ENCODE assay signal across 29 cellular contexts in the genomic region with DNA sequence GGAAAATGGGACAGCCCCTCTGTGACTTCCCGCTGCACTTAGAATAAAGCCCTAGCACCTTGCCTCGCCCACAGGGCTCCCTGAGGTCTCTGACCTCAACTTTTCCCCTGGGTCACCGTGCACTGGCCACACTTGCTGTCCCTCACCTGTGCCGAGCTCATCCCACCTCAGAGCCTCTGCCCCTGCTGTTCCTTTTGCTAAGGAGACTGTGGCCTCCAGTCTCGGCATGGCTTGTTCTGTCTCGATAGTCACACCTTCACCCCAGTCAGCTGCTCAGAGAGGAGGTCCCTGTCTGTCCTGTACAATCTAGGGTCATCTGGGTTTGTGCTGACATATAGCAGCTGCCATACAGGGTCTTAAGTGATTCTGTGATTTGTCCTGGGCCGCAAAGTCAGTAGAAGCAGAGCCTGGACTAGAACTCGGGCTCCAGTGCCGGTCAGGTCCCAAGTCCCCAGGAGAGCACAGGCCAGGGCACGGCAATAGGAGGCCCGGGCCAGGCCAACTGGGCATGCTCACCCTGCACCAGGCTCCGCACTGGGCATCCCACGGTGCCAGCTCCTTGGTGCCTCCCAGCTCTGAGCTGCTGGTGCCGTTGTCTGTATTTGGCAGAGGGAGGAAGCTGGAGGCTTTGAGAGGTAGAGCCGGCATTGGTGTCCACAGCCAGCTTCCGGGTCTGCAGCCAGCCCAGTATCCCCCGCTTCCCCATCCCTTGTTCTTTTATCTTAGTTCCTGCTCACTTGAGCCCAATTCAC. TPM values are rescaled to one million over a fixed set of nuclear protein-coding genes. Genes with fewer than 3 reads are reported as not detected.
A peak's percentile ranks its signal among the peaks of the same experiment; 100 is the strongest.
DNase-seq lines count a peak whose midpoint lies in the region; ATAC-seq and TF ChIP-seq lines count a peak whose summit lies in the region.
"Had no signal": no experiment of that assay in that cellular context is flagged by ENCODE, and none has a peak within 500 bp of the region (broad histone marks: within the 10 kb centered on the region; RNA-seq: fewer than 3 reads in every experiment).

No MANE protein-coding gene starts in this region.

- POLR2A ChIA-PET in naive thymus-derived CD4-positive, alpha-beta T cell (lab: Charles Lee): no interaction called here

- H3K18ac ChIP-seq in mesenchymal stem cell (ENCODE audit: low read depth in 1 of 2, low read length in 2 of 2): no peak overlapping the region

- H3K27me3 ChIP-seq in GM23338 (ENCODE audit: insufficient read depth): no peaks in the 10 kb centered on the region
- H3K27me3 ChIP-seq in mesenchymal stem cell (ENCODE audit: control insufficient read depth in 1 of 2, insufficient read depth in 1 of 2, low read length in 2 of 2): no peaks in the 10 kb centered on the region
- no peaks in the 10 kb centered on the region for H3K27me3 ChIP-seq in stomach
- no peaks in the 10 kb centered on the region for H3K27me3 ChIP-seq in naive thymus-derived CD4-positive, alpha-beta T cell (ENCODE audit: control insufficient read depth in 2 of 2, insufficient read depth in 2 of 2, low read length in 2 of 2)

- no peak overlapping the region for H3K27ac ChIP-seq in GM23338 (ENCODE audit: low read depth)
- H3K27ac ChIP-seq in mesenchymal stem cell (ENCODE audit: low read length, poor library complexity, severe bottlenecking): no peak overlapping the region
- peak overlapping the region in 3 of 5 donors; percentile 2 to 82 (median 63) for H3K27ac ChIP-seq in stomach
- H3K27ac ChIP-seq in naive thymus-derived CD4-positive, alpha-beta T cell (ENCODE audit: low read depth, low read length): no peak overlapping the region
- H3K27ac ChIP-seq: coronary artery, spleen had no signal

- no peak overlapping the region for H3K4me2 ChIP-seq in GM23338
- no peak overlapping the region for H3K4me2 ChIP-seq in mesenchymal stem cell (ENCODE audit: low read length, poor library complexity, severe bottlenecking)

- H2BK120ac ChIP-seq in mesenchymal stem cell (ENCODE audit: low read depth, low read length): no peak overlapping the region

- no peak overlapping the region for H3K4me3 Mint-ChIP-seq in GM23338
- no peak overlapping the region for H3K4me3 Mint-ChIP-seq in central memory CD8-positive, alpha-beta T cell
- no peak overlapping the region for H3K4me3 Mint-ChIP-seq in naive thymus-derived CD4-positive, alpha-beta T cell
- no peak overlapping the region for H3K4me3 Mint-ChIP-seq in activated naive CD4-positive, alpha-beta T cell treated with anti-CD3 and anti-CD28 coated beads for 36 hours
- H3K4me3 Mint-ChIP-seq: activated T-helper 17 cell treated with anti-CD3 and anti-CD28 coated beads, Interleukin-2, amount 50 U/mL, for 72 hours; CD4-positive, alpha-beta memory T cell; type B pancreatic cell had no signal

- no peak overlapping the region for H2BK12ac ChIP-seq in mesenchymal stem cell (ENCODE audit: low read length in 2 of 2)

- peaks cover 34% of the 10 kb centered on the region for H3K4me1 Mint-ChIP-seq in GM23338
- no peaks in the 10 kb centered on the region for H3K4me1 Mint-ChIP-seq in central memory CD8-positive, alpha-beta T cell
- H3K4me1 Mint-ChIP-seq in naive thymus-derived CD4-positive, alpha-beta T cell: no peaks in the 10 kb centered on the region
- no peaks in the 10 kb centered on the region for H3K4me1 Mint-ChIP-seq in activated naive CD4-positive, alpha-beta T cell treated with anti-CD3 and anti-CD28 coated beads for 36 hours (ENCODE audit: low read depth)
- H3K4me1 Mint-ChIP-seq: activated T-helper 17 cell treated with anti-CD3 and anti-CD28 coated beads, Interleukin-2, amount 50 U/mL, for 72 hours; CD4-positive, alpha-beta memory T cell had no signal

- H3K9ac ChIP-seq in mesenchymal stem cell (ENCODE audit: low read length): no peak overlapping the region

- H3K36me3 ChIP-seq in GM23338 (ENCODE audit: insufficient read depth): no peaks in the 10 kb centered on the region
- peaks cover 7 to 37% of the 10 kb centered on the region in 2 experiments for H3K36me3 ChIP-seq in mesenchymal stem cell (ENCODE audit: control insufficient read depth in 1 of 2, insufficient read depth in 2 of 2, low read depth in 1 of 2, low read length in 2 of 2)
- H3K36me3 ChIP-seq in stomach: no peaks in the 10 kb centered on the region
- no peaks in the 10 kb centered on the region for H3K36me3 ChIP-seq in naive thymus-derived CD4-positive, alpha-beta T cell (ENCODE audit: control insufficient read depth in 2 of 3, insufficient read depth in 3 of 3, low read length in 3 of 3)
- H3K36me3 ChIP-seq: spleen had no signal

- no peak for DNase-seq in GM23338 (ENCODE audit: low spot score)
- DNase-seq in central memory CD8-positive, alpha-beta T cell (ENCODE audit: low spot score in 2 of 2): no peak
- no peak for DNase-seq in mesenchymal stem cell
- DNase-seq in stomach: no peak
- DNase-seq in naive thymus-derived CD4-positive, alpha-beta T cell: no peak
- DNase-seq in cerebellar nuclear complex (lab: John Stamatoyannopoulos, UW): no peak
- no peak for DNase-seq in activated naive CD4-positive, alpha-beta T cell treated with anti-CD3 and anti-CD28 coated beads for 36 hours
- DNase-seq: activated CD4-positive, alpha-beta T cell treated with anti-CD3 and anti-CD28 coated beads, Interleukin-2, amount 50 U/mL, for 48 hours; activated CD8-positive, alpha-beta memory T cell treated with anti-CD3 and anti-CD28 coated beads, Interleukin-2, amount 50 U/mL, for 4 hours; AML-193; CD4-positive, alpha-beta memory T cell; DMS 273 treated with DMSO at 0.1 percent for 48 hours; kidney glomerular epithelial cell; mammary epithelial cell; NCI-H1417 treated with DMSO at 0.1 percent for 48 hours; NCI-H2081 treated with DMSO at 0.1 percent for 48 hours; NCI-H345; NCI-H774; spleen; stimulated activated CD4-positive, alpha-beta T cell treated with anti-CD3 and anti-CD28 coated beads, Interleukin-2, amount 100 ng/mL, for 48 hours; stimulated activated naive CD4-positive, alpha-beta T cell had no signal

- H3K4me1 ChIP-seq in GM23338 (ENCODE audit: insufficient read depth): peaks cover 11% of the 10 kb centered on the region; the same call in 1 of the 2 replicates
- H3K4me1 ChIP-seq in mesenchymal stem cell (ENCODE audit: control insufficient read depth, insufficient read depth, low read depth, low read length): peaks cover 37% of the 10 kb centered on the region
- H3K4me1 ChIP-seq in stomach: peaks cover 0 to 37% (median 3%) of the 10 kb centered on the region in 4 donors
- H3K4me1 ChIP-seq in naive thymus-derived CD4-positive, alpha-beta T cell (ENCODE audit: control insufficient read depth in 2 of 2, insufficient read depth in 2 of 2, low read length in 2 of 2): no peaks in the 10 kb centered on the region
- H3K4me1 ChIP-seq: spleen had no signal

- no peaks in the 10 kb centered on the region for H4K20me1 ChIP-seq in GM23338 (replicated peaks; ENCODE audit: insufficient read depth)

- CTCF ChIA-PET in naive thymus-derived CD4-positive, alpha-beta T cell (lab: Charles Lee): no interaction called here
- CTCF ChIA-PET in activated naive CD4-positive, alpha-beta T cell treated with anti-CD3 and anti-CD28 coated beads for 36 hours (lab: Charles Lee): no interaction called here

- ATAC-seq in GM23338: no peak
- ATAC-seq in central memory CD8-positive, alpha-beta T cell (replicated peaks; ENCODE audit: extremely low read depth, poor library complexity, severe bottlenecking): no peak
- ATAC-seq in naive thymus-derived CD4-positive, alpha-beta T cell: no peak
- ATAC-seq in GM18907 (IDR thresholded peaks at IDR 0.05; ENCODE audit: unreplicated experiment): no peak
- ATAC-seq: activated naive CD4-positive, alpha-beta T cell treated with anti-CD3 and anti-CD28 coated beads, Interleukin-2, amount 50 U/mL, for 72 hours; activated T-helper 17 cell treated with anti-CD3 and anti-CD28 coated beads, Interleukin-2, amount 50 U/mL, for 72 hours; K562 had no signal

- H3K4me3 ChIP-seq in GM23338 (no peak overlapping the region), mesenchymal stem cell (ENCODE audit: insufficient read depth in 1 of 2, low read depth in 1 of 2, low read length in 2 of 2) (no peak overlapping the region), stomach (no peak overlapping the region)
- H3K4me3 ChIP-seq in naive thymus-derived CD4-positive, alpha-beta T cell (ENCODE audit: low read length): no peak overlapping the region
- H3K4me3 ChIP-seq: coronary artery, K562, spleen had no signal

- H3K9me3 Mint-ChIP-seq in GM23338: no peaks in the 10 kb centered on the region
- H3K9me3 Mint-ChIP-seq in central memory CD8-positive, alpha-beta T cell: no peaks in the 10 kb centered on the region
- H3K9me3 Mint-ChIP-seq in naive thymus-derived CD4-positive, alpha-beta T cell: peaks cover 0 to 1% (median 0%) of the 10 kb centered on the region in 11 donors
- H3K9me3 Mint-ChIP-seq in activated naive CD4-positive, alpha-beta T cell treated with anti-CD3 and anti-CD28 coated beads for 36 hours: no peaks in the 10 kb centered on the region
- H3K9me3 Mint-ChIP-seq: activated naive CD4-positive, alpha-beta T cell treated with anti-CD3 and anti-CD28 coated beads, Interleukin-2, amount 50 U/mL, for 72 hours; activated T-helper 17 cell treated with anti-CD3 and anti-CD28 coated beads, Interleukin-2, amount 50 U/mL, for 72 hours; CD4-positive, alpha-beta memory T cell; type B pancreatic cell had no signal

- WGBS in mesenchymal stem cell: 91% methylated on average over 17 of the region's 17 CpGs
- 68 to 86% (median 79%) methylated on average over 15 to 17 of the region's 17 CpGs for WGBS in stomach, 5 donors

- intact Hi-C loops in stomach (cut with DNase I; ENCODE audit: low total_unique reads): no loop called here
- intact Hi-C loops in naive thymus-derived CD4-positive, alpha-beta T cell (cut with micrococcal nuclease): no loop called here
- intact Hi-C loops in activated naive CD4-positive, alpha-beta T cell treated with anti-CD3 and anti-CD28 coated beads for 36 hours (cut with micrococcal nuclease): no loop called here

- peaks cover 13% of the 10 kb centered on the region for H3K27me3 Mint-ChIP-seq in GM23338 (ENCODE audit: insufficient read depth, low read depth, poor library complexity)
- peaks cover 16% of the 10 kb centered on the region for H3K27me3 Mint-ChIP-seq in central memory CD8-positive, alpha-beta T cell
- H3K27me3 Mint-ChIP-seq in naive thymus-derived CD4-positive, alpha-beta T cell: peaks cover 0 to 8% (median 0%) of the 10 kb centered on the region in 5 donors
- H3K27me3 Mint-ChIP-seq in activated naive CD4-positive, alpha-beta T cell treated with anti-CD3 and anti-CD28 coated beads for 36 hours (ENCODE audit: low read depth): peaks cover 2% of the 10 kb centered on the region
- H3K27me3 Mint-ChIP-seq: activated T-helper 17 cell treated with anti-CD3 and anti-CD28 coated beads, Interleukin-2, amount 50 U/mL, for 72 hours; type B pancreatic cell had no signal

- H3K4ac ChIP-seq in mesenchymal stem cell (ENCODE audit: low read depth in 1 of 2, low read length in 2 of 2): no peak overlapping the region

- TF ChIP-seq CTCF in GM23338 (conservative IDR thresholded peaks at IDR 0.05; ENCODE audit: low read depth in 2 of 2) (no peak), stomach (IDR thresholded peaks at IDR 0.05) (no peak)

- TF ChIP-seq EP300 in stomach (IDR thresholded peaks at IDR 0.05): no peak

- no peak for TF ChIP-seq POLR2A in stomach (IDR thresholded peaks at IDR 0.05)

- no peak overlapping the region for H3K14ac ChIP-seq in mesenchymal stem cell (ENCODE audit: low read length in 2 of 2)

- peak overlapping the region; percentile 4; the same call in 1 of the 2 replicates for H3K27ac Mint-ChIP-seq in GM23338
- H3K27ac Mint-ChIP-seq in central memory CD8-positive, alpha-beta T cell (ENCODE audit: low read depth): peak overlapping the region; percentile 51
- peak overlapping the region in 1 of 9 donors; percentile 36 for H3K27ac Mint-ChIP-seq in naive thymus-derived CD4-positive, alpha-beta T cell
- no peak overlapping the region for H3K27ac Mint-ChIP-seq in activated naive CD4-positive, alpha-beta T cell treated with anti-CD3 and anti-CD28 coated beads for 36 hours
- H3K27ac Mint-ChIP-seq: activated T-helper 17 cell treated with anti-CD3 and anti-CD28 coated beads, Interleukin-2, amount 50 U/mL, for 72 hours; CD4-positive, alpha-beta memory T cell; type B pancreatic cell had no signal

- no peaks in the 10 kb centered on the region for H3K36me3 Mint-ChIP-seq in GM23338 (ENCODE audit: low read depth)
- H3K36me3 Mint-ChIP-seq in central memory CD8-positive, alpha-beta T cell (ENCODE audit: insufficient read depth): no peaks in the 10 kb centered on the region
- H3K36me3 Mint-ChIP-seq in naive thymus-derived CD4-positive, alpha-beta T cell: no peaks in the 10 kb centered on the region
- H3K36me3 Mint-ChIP-seq in activated naive CD4-positive, alpha-beta T cell treated with anti-CD3 and anti-CD28 coated beads for 36 hours (ENCODE audit: low read depth): no peaks in the 10 kb centered on the region
- H3K36me3 Mint-ChIP-seq: activated naive CD4-positive, alpha-beta T cell treated with anti-CD3 and anti-CD28 coated beads, Interleukin-2, amount 50 U/mL, for 72 hours; CD4-positive, alpha-beta memory T cell; type B pancreatic cell had no signal

- H3K9me3 ChIP-seq in mesenchymal stem cell (ENCODE audit: control insufficient read depth, low read length) (no peaks in the 10 kb centered on the region), stomach (no peaks in the 10 kb centered on the region)
- no peaks in the 10 kb centered on the region for H3K9me3 ChIP-seq in naive thymus-derived CD4-positive, alpha-beta T cell (ENCODE audit: control insufficient read depth in 2 of 3, low read length in 3 of 3)
- H3K9me3 ChIP-seq: spleen had no signal

- peak overlapping the region; percentile 43 for H2AK5ac ChIP-seq in mesenchymal stem cell (ENCODE audit: low read length, severe bottlenecking)

- no peak overlapping the region for H3K23ac ChIP-seq in mesenchymal stem cell (ENCODE audit: low read length in 2 of 2)

- H2BK15ac ChIP-seq in mesenchymal stem cell (ENCODE audit: low read depth, poor library complexity, severe bottlenecking): no peak overlapping the region

- no peaks in the 10 kb centered on the region for H3K9me2 ChIP-seq in GM23338 (ENCODE audit: insufficient read depth)

- peaks cover 39% of the 10 kb centered on the region for H3K79me1 ChIP-seq in mesenchymal stem cell (replicated peaks; ENCODE audit: low read length, poor library complexity, severe bottlenecking)

- H2BK5ac ChIP-seq in mesenchymal stem cell (ENCODE audit: low read depth, low read length, poor library complexity, severe bottlenecking): no peak overlapping the region

- no peak overlapping the region for H2AFZ ChIP-seq in GM23338
- no peak overlapping the region for H2AFZ ChIP-seq in mesenchymal stem cell (ENCODE audit: low read depth, low read length)

- H4K8ac ChIP-seq in mesenchymal stem cell (ENCODE audit: low read length): no peak overlapping the region

- H3K79me2 ChIP-seq in GM23338 (replicated peaks; ENCODE audit: insufficient read depth): no peaks in the 10 kb centered on the region

- no peak overlapping the region for H4K91ac ChIP-seq in mesenchymal stem cell (ENCODE audit: low read length)

- H3F3A ChIP-seq in GM23338 (replicated peaks; ENCODE audit: low read depth): no peaks in the 10 kb centered on the region

RNA-seq across cellular contexts. Expression of a gene that starts 35.2 kb away (rescaled TPM):
- total RNA-seq in GM23338 (2014; rRNA removed; shearing (Covaris generic)): 28.8 and 34.3 TPM in 2 replicates
- 8.2 and 10.3 TPM in 2 replicates for polyA plus RNA-seq in GM23338 (2016; fragmentation: Nextera tagmentation; extraction: Ambion mirVana)
- 38.8 TPM for polyA plus RNA-seq in mesenchymal stem cell (2013, experiment 1 of 2)
- 37.7 TPM for polyA plus RNA-seq in mesenchymal stem cell (2013, experiment 2 of 2)
- total RNA-seq in stomach: 10 to 100 TPM; 12.8 to 50.0 (median 16.7) TPM
- polyA plus RNA-seq in stomach: 10 to 100 TPM in 1 of 3 donors, 1 to 10 TPM in 2; 3.2 to 26.0 (median 6.4) TPM
- total RNA-seq in naive thymus-derived CD4-positive, alpha-beta T cell: under 1 TPM in 3 of 5 experiments, not detected in 2; 0.14 to 0.85 (median 0.22) TPM
- not detected for polyA plus RNA-seq in naive thymus-derived CD4-positive, alpha-beta T cell
- 10 to 100 TPM; 22.4 to 23.3 TPM for total RNA-seq in activated naive CD4-positive, alpha-beta T cell treated with anti-CD3 and anti-CD28 coated beads for 36 hours
- total RNA-seq: OCI-LY7 had no signal
- polyA plus RNA-seq: CD4-positive, alpha-beta memory T cell had no signal

RNA-seq across cellular contexts. Expression of a gene that starts 58.1 kb away (rescaled TPM):
- 2.6 and 4.7 TPM in 2 replicates for total RNA-seq in GM23338 (2014; rRNA removed; shearing (Covaris generic))
- polyA plus RNA-seq in GM23338 (2016; fragmentation: Nextera tagmentation; extraction: Ambion mirVana) (1.3 and 2.1 TPM in 2 replicates), stomach (1 to 10 TPM; 1.1 to 7.3 (median 1.2) TPM)
- polyA plus RNA-seq in mesenchymal stem cell (2013, experiment 1 of 2): 0.06 TPM
- 0.10 TPM for polyA plus RNA-seq in mesenchymal stem cell (2013, experiment 2 of 2)
- 10 to 100 TPM in 1 of 5 donors, 1 to 10 TPM in 4; 1.7 to 21.1 (median 7.5) TPM for total RNA-seq in stomach
- total RNA-seq in naive thymus-derived CD4-positive, alpha-beta T cell: not detected
- not detected for polyA plus RNA-seq in naive thymus-derived CD4-positive, alpha-beta T cell
- not detected for total RNA-seq in activated naive CD4-positive, alpha-beta T cell treated with anti-CD3 and anti-CD28 coated beads for 36 hours
- total RNA-seq: activated naive CD4-positive, alpha-beta T cell treated with anti-CD3 and anti-CD28 coated beads, Interleukin-2, amount 50 U/mL, for 72 hours; activated T-helper 17 cell treated with anti-CD3 and anti-CD28 coated beads, Interleukin-2, amount 50 U/mL, for 72 hours; CD4-positive, alpha-beta memory T cell; K562; MCF 10A; OCI-LY7 had no signal
- polyA plus RNA-seq: CD4-positive, alpha-beta memory T cell had no signal

Comparison
In these comparisons a context has a peak if more than half of its experiments do, and no peak if none do; other contexts are left out.
1. H3K27ac ChIP-seq: peak in stomach (3 of 5); none in GM23338 (single experiment), mesenchymal stem cell (single experiment) and naive thymus-derived CD4-positive, alpha-beta T cell (single experiment).
2. RNA of a gene that starts 35.2 kb away (total RNA-seq): 28.8 to 34.3 TPM in GM23338, 22.4 to 23.3 TPM in activated naive CD4-positive, alpha-beta T cell treated with anti-CD3 and anti-CD28 coated beads for 36 hours and 12.8 to 50.0 TPM in stomach; 0.14 to 0.85 TPM in naive thymus-derived CD4-positive, alpha-beta T cell; every median in the first group is over 4 times any median in the second.